ENCODE assay signal across 13 cellular contexts in the genomic region with DNA sequence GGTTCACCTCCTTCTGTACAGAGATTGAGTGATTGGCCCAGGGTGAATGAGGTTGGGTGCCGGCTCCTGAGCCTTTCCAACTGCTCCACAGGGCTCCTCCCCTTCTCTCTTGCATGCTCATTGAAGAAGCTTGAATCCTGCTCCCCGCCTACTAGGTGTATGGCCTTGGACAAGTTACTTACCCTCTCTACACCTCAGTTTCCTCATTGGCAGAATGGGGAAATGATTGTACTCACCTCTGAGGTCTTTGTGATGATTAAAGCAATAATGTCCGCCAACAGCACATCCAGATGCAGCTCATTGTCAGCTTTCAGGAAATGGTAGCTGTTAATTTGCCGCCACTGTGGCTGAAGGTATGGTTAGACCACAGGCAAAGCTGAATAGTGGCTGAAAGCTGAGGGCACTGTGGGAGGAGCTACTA.
DNase-seq lines count a peak whose midpoint lies in the region; ATAC-seq and TF ChIP-seq lines count a peak whose summit lies in the region.
"Had no signal": no experiment of that assay in that cellular context is flagged by ENCODE, and none has a peak within 500 bp of the region (broad histone marks: within the 10 kb centered on the region; RNA-seq: fewer than 3 reads in every experiment).

No MANE protein-coding gene starts in this region.

- H3K27me3 ChIP-seq in BLaER1 (no peaks in the 10 kb centered on the region), colonic mucosa (no peaks in the 10 kb centered on the region)

- peaks cover 13% of the 10 kb centered on the region for H3K9me3 ChIP-seq in BLaER1
- no peaks in the 10 kb centered on the region for H3K9me3 ChIP-seq in colonic mucosa

- TF ChIP-seq CTCF in colonic mucosa (IDR thresholded peaks at IDR 0.05) = no peak

- H3K4me3 ChIP-seq in BLaER1 = no peak overlapping the region
- no peak overlapping the region for H3K4me3 ChIP-seq in colonic mucosa
- H3K4me3 ChIP-seq: coronary artery had no signal

- H3K27ac ChIP-seq in BLaER1 = no peak overlapping the region
- peak overlapping the region; percentile 33 for H3K27ac ChIP-seq in colonic mucosa
- H3K27ac ChIP-seq: coronary artery, VCaP had no signal

- H3K36me3 ChIP-seq in BLaER1 = peaks cover 6% of the 10 kb centered on the region; the same call in 1 of the 2 replicates
- H3K36me3 ChIP-seq in colonic mucosa = no peaks in the 10 kb centered on the region

- H3K4me1 ChIP-seq in BLaER1 = peaks cover 52% of the 10 kb centered on the region
- no peaks in the 10 kb centered on the region for H3K4me1 ChIP-seq in colonic mucosa

- no peak overlapping the region for H3K9ac ChIP-seq in BLaER1
- peak overlapping the region in 1 of 2 donors; percentile 0 for H3K9ac ChIP-seq in colonic mucosa (ENCODE audit: low read depth in 2 of 2, low read length in 2 of 2)

- intact Hi-C loops in colonic mucosa (cut with DNase I) = no loop called here

- no peaks in the 10 kb centered on the region for H4K20me1 ChIP-seq in BLaER1

- DNase-seq in GDM1 (lab: John Stamatoyannopoulos, UW) = peak; percentile 33
- peak; percentile 90 for DNase-seq in NOMO-1 treated with DMSO at 0.1 percent for 48 hours (lab: John Stamatoyannopoulos, UW; ENCODE audit: unreplicated experiment)
- peak; percentile 25 for DNase-seq in colonic mucosa
- no peak for DNase-seq in UCSD-AML1 (lab: John Stamatoyannopoulos, UW; ENCODE audit: unreplicated experiment)
- DNase-seq: NCI-H1417 treated with DMSO at 0.1 percent for 48 hours, NCI-H524, SHP77 treated with DMSO at 0.1 percent for 48 hours had no signal

- ATAC-seq in HG02798 (IDR thresholded peaks at IDR 0.05; ENCODE audit: poor library complexity, unreplicated experiment) (no peak), GM18511 (IDR thresholded peaks at IDR 0.05; ENCODE audit: unreplicated experiment) (no peak), HG03432 (IDR thresholded peaks at IDR 0.05; ENCODE audit: unreplicated experiment) (no peak)

- H3K4me2 ChIP-seq in BLaER1 = peak overlapping the region; percentile 58
